ENCODE assay signal across 8 cellular contexts in genomic region chr3:172040078-172040975, GRCh38. TPM values are rescaled to one million over a fixed set of nuclear protein-coding genes. Genes with fewer than 3 reads are reported as not detected.
DNase-seq lines count a peak whose midpoint lies in the region; ATAC-seq and TF ChIP-seq lines count a peak whose summit lies in the region.

No MANE protein-coding gene starts in this region.

- H3K9me3 Mint-ChIP-seq in activated naive CD8-positive, alpha-beta T cell treated with anti-CD3 and anti-CD28 coated beads for 36 hours: no peaks in the 10 kb centered on the region

- H3K27ac Mint-ChIP-seq in activated naive CD8-positive, alpha-beta T cell treated with anti-CD3 and anti-CD28 coated beads for 36 hours: peak overlapping the region; percentile 73

- peak overlapping the region; percentile 90 for H3K4me3 Mint-ChIP-seq in activated naive CD8-positive, alpha-beta T cell treated with anti-CD3 and anti-CD28 coated beads for 36 hours

- ATAC-seq in GM19025 (IDR thresholded peaks at IDR 0.05; ENCODE audit: low read depth, unreplicated experiment) (peak; percentile 28), HG03442 (IDR thresholded peaks at IDR 0.05; ENCODE audit: unreplicated experiment) (peak; percentile 28), Panc1 (peak; percentile 83)

- H3K27me3 ChIP-seq in Panc1 (ENCODE audit: control insufficient read depth, insufficient read depth, low read length) (no peaks in the 10 kb centered on the region), neutrophil (no peaks in the 10 kb centered on the region)

- POLR2A ChIA-PET in Panc1 (lab: Charles Lee): interaction anchor here (0.6 to 0.8 kb wide), 2 partner anchors 99 to 179 kb away, joined by 3 to 5 read pairs; no protein-coding TSS in a partner anchor

- peak overlapping the region; percentile 97 for H3K27ac ChIP-seq in Panc1 (ENCODE audit: low read length)
- H3K27ac ChIP-seq in neutrophil: peak overlapping the region; percentile 93

- intact Hi-C loops in Panc1 (cut with micrococcal nuclease; ENCODE audit: unreplicated experiment): loop anchor here (5.0 kb wide), 1 partner anchor 97 kb away; no protein-coding TSS in a partner anchor

- CTCF ChIA-PET in Panc1 (lab: Charles Lee): no interaction called here

- H3K4me1 Mint-ChIP-seq in activated naive CD8-positive, alpha-beta T cell treated with anti-CD3 and anti-CD28 coated beads for 36 hours: peaks cover 23% of the 10 kb centered on the region

- no peaks in the 10 kb centered on the region for H3K27me3 Mint-ChIP-seq in activated naive CD8-positive, alpha-beta T cell treated with anti-CD3 and anti-CD28 coated beads for 36 hours

- H3K36me3 ChIP-seq in Panc1 (ENCODE audit: control insufficient read depth, insufficient read depth, low read length): peaks cover 12% of the 10 kb centered on the region
- no peaks in the 10 kb centered on the region for H3K36me3 ChIP-seq in neutrophil

- H3K36me3 Mint-ChIP-seq in activated naive CD8-positive, alpha-beta T cell treated with anti-CD3 and anti-CD28 coated beads for 36 hours: no peaks in the 10 kb centered on the region

- H3K4me1 ChIP-seq in Panc1 (ENCODE audit: control insufficient read depth, insufficient read depth, low read length): peaks cover 33% of the 10 kb centered on the region
- peaks cover 53 to 60% of the 10 kb centered on the region in 2 experiments for H3K4me1 ChIP-seq in neutrophil (ENCODE audit: control insufficient read depth in 1 of 2, insufficient read depth in 1 of 2, low read depth in 1 of 2, low read length in 1 of 2)

- DNase-seq in Ammon's horn (ENCODE audit: low spot score): peak; percentile 63
- no peak for DNase-seq in Panc1 (ENCODE audit: low read depth, low spot score)
- DNase-seq in activated naive CD8-positive, alpha-beta T cell treated with anti-CD3 and anti-CD28 coated beads for 36 hours: peak; percentile 49
- DNase-seq in globus pallidus (ENCODE audit: low spot score): peak; percentile 52
- DNase-seq in ureter (ENCODE audit: low spot score): peak; percentile 83

- TF ChIP-seq CTCF in Panc1 (IDR thresholded peaks at IDR 0.05) (peak; percentile 52; the same call in 1 of the 2 replicates), neutrophil (IDR thresholded peaks at IDR 0.05) (peak; percentile 12)

- in situ Hi-C loops in Panc1 (cut with HindIII; ENCODE audit: low pct_unique_long_range_greater_than_20kb, low sequenced_read_pairs): no loop called here

- BruUV-seq in Panc1 (replicated peaks; lab: Mats Ljungman, UMichigan): no TSS peak

- H3K4me3 ChIP-seq in Panc1 (ENCODE audit: low read depth in 2 of 2, low read length in 2 of 2) (peak overlapping the region; percentile 90 to 91), neutrophil (ENCODE audit: low read depth in 1 of 2, low read length in 1 of 2) (peak overlapping the region; percentile 95 to 98)

- H3K9me3 ChIP-seq in Panc1 (ENCODE audit: control insufficient read depth, insufficient read depth, low read depth, low read length) (no peaks in the 10 kb centered on the region), neutrophil (no peaks in the 10 kb centered on the region)

RNA-seq across cellular contexts. Expression of gene FNDC3B, which starts 0.9 kb away (rescaled TPM):
- total RNA-seq in Panc1 (2021; ENCODE audit: unreplicated experiment): 173 TPM
- 49.1 TPM for polyA plus RNA-seq in Panc1 (2012; ENCODE audit: insufficient read length)
- 10 to 100 TPM; 11.6 to 12.2 TPM for total RNA-seq in activated naive CD8-positive, alpha-beta T cell treated with anti-CD3 and anti-CD28 coated beads for 36 hours
- total RNA-seq in ureter: 191 TPM

Comparison
In these comparisons a context has a peak if more than half of its experiments do, and no peak if none do; other contexts are left out.
1. ATAC-seq: peak in every context shown above with its lines; median percentile 83 in Panc1; 28 in GM19025; 28 in HG03442.
2. RNA of gene FNDC3B, which starts 0.9 kb away (total RNA-seq): 191 TPM in ureter (single experiment) and 173 TPM in Panc1 (single experiment); 11.6 to 12.2 TPM in activated naive CD8-positive, alpha-beta T cell treated with anti-CD3 and anti-CD28 coated beads for 36 hours; every median in the first group is over 10 times any median in the second.